Comparison of ENCODE assay signal across 19 cellular contexts in genomic region chr7:57417736-57418135, GRCh38. TPM values are rescaled to one million over a fixed set of nuclear protein-coding genes. Genes with fewer than 3 reads are reported as not detected.
DNase-seq lines count a peak whose midpoint lies in the region; ATAC-seq and TF ChIP-seq lines count a peak whose summit lies in the region.
"Had no signal": no experiment of that assay in that cellular context is flagged by ENCODE, and none has a peak within 500 bp of the region (broad histone marks: within the 10 kb centered on the region; RNA-seq: fewer than 3 reads in every experiment).

No MANE protein-coding gene starts in this region.

- no peaks in the 10 kb centered on the region for H4K20me1 ChIP-seq in mammary epithelial cell (ENCODE audit: insufficient read depth, low read length)
- H4K20me1 ChIP-seq: BLaER1 had no signal

- no peak overlapping the region for H2AFZ ChIP-seq in mammary epithelial cell (ENCODE audit: low read depth, low read length)
- H2AFZ ChIP-seq: GM23338 had no signal

- H3K27ac ChIP-seq in mammary epithelial cell (ENCODE audit: insufficient read depth, low read depth, low read length) (no peak overlapping the region), spleen (no peak overlapping the region), upper lobe of right lung (no peak overlapping the region)
- H3K27ac ChIP-seq: 22Rv1, BLaER1 had no signal

- BruUV-seq in mammary epithelial cell (replicated peaks; lab: Mats Ljungman, UMichigan) = no TSS peak

- DNase-seq in T47D (ENCODE audit: low read depth in 1 of 2, low spot score in 1 of 2) = peak; percentile 35 to 68
- DNase-seq in mammary epithelial cell = no peak
- DNase-seq in RPMI8226 = peak; percentile 45
- DNase-seq in left lobe of liver (ENCODE audit: low spot score) = no peak
- peak; percentile 43 for DNase-seq in spleen
- DNase-seq in GM20000 (ENCODE audit: low spot score) = no peak
- no peak for DNase-seq in NCI-H510A (lab: John Stamatoyannopoulos, UW)
- no peak for DNase-seq in upper lobe of right lung
- DNase-seq: AML-193; CD4-positive, CD25-positive, alpha-beta regulatory T cell; DMS53; GF-D8; H7 had no signal

- TF ChIP-seq POLR2A in spleen (IDR thresholded peaks at IDR 0.05) = no peak

- H3K9me3 ChIP-seq in mammary epithelial cell (replicated peaks; ENCODE audit: insufficient read depth, low read length) (peaks cover 34% of the 10 kb centered on the region), spleen (peaks cover 0 to 65% (median 42%) of the 10 kb centered on the region in 8 donors), upper lobe of right lung (no peaks in the 10 kb centered on the region)

- H3K4me1 ChIP-seq in mammary epithelial cell (ENCODE audit: insufficient read depth, low read length) (no peaks in the 10 kb centered on the region), spleen (no peaks in the 10 kb centered on the region), upper lobe of right lung (no peaks in the 10 kb centered on the region)
- H3K4me1 ChIP-seq: BLaER1 had no signal

- CTCF ChIA-PET in mammary epithelial cell (lab: Charles Lee; ENCODE audit: low non-redundant PET) = no interaction called here

- no peak overlapping the region for H3K9ac ChIP-seq in mammary epithelial cell (ENCODE audit: insufficient read depth, low read length)
- H3K9ac ChIP-seq: BLaER1 had no signal

- WGBS in mammary epithelial cell (ENCODE audit: low coverage, missing lambda C conversion rate) = 35% methylated on average over 3 of the region's 3 CpGs
- 49 to 51% (median 50%) methylated on average over 3 of the region's 3 CpGs; no CpG with 5 or more reads in 1 of the 5 donors for WGBS in spleen, 5 donors

- dilution Hi-C loops in mammary epithelial cell (cut with HindIII; ENCODE audit: low sequenced_read_pairs) = no loop called here

- H3K27me3 ChIP-seq in mammary epithelial cell (ENCODE audit: insufficient read depth, low read length) (no peaks in the 10 kb centered on the region), spleen (replicated peaks in 1 of 7) (no peaks in the 10 kb centered on the region), upper lobe of right lung (no peaks in the 10 kb centered on the region)
- H3K27me3 ChIP-seq: BLaER1 had no signal

- no peaks in the 10 kb centered on the region for H3K36me3 ChIP-seq in mammary epithelial cell (ENCODE audit: insufficient read depth, low read length)
- no peaks in the 10 kb centered on the region for H3K36me3 ChIP-seq in spleen
- no peaks in the 10 kb centered on the region for H3K36me3 ChIP-seq in upper lobe of right lung
- H3K36me3 ChIP-seq: BLaER1 had no signal

- TF ChIP-seq CTCF in mammary epithelial cell (conservative IDR thresholded peaks at IDR 0.05 in 1 of 2, IDR thresholded peaks at IDR 0.05 in 1 of 2; ENCODE audit: extremely low read depth in 1 of 2, insufficient read depth in 1 of 2, low read depth in 1 of 2, low read length in 2 of 2) = no peak
- no peak for TF ChIP-seq CTCF in spleen (IDR thresholded peaks at IDR 0.05 in 8 of 11, conservative IDR thresholded peaks at IDR 0.05 in 3 of 11)
- no peak for TF ChIP-seq CTCF in GM20000 (IDR thresholded peaks at IDR 0.05; ENCODE audit: extremely low read depth, missing control alignments)
- TF ChIP-seq CTCF in upper lobe of right lung (IDR thresholded peaks at IDR 0.05) = no peak

- ATAC-seq in left lobe of liver (peak; percentile 31), upper lobe of right lung (no peak)
- ATAC-seq: GM23338 had no signal

- H3K4me3 ChIP-seq in mammary epithelial cell (replicated peaks in 1 of 3; ENCODE audit: insufficient read depth in 1 of 3, low read depth in 2 of 3, low read length in 3 of 3) = no peak overlapping the region
- no peak overlapping the region for H3K4me3 ChIP-seq in spleen
- H3K4me3 ChIP-seq in upper lobe of right lung = no peak overlapping the region
- H3K4me3 ChIP-seq: BLaER1, GM23338 had no signal

- no peaks in the 10 kb centered on the region for H3K79me2 ChIP-seq in mammary epithelial cell (ENCODE audit: insufficient read depth, low read length)

- in situ Hi-C loops in T47D (cut with HindIII; ENCODE audit: low pct_unique_long_range_greater_than_20kb, low sequenced_read_pairs) (no loop called here), mammary epithelial cell (cut with MboI; ENCODE audit: low sequenced_read_pairs in 2 of 2) (no loop called here)

- H3K4me2 ChIP-seq in mammary epithelial cell (ENCODE audit: insufficient read depth, low read depth, low read length) = no peak overlapping the region
- H3K4me2 ChIP-seq: BLaER1, GM23338 had no signal

- intact Hi-C loops in mammary epithelial cell (cut with micrococcal nuclease) (no loop called here), spleen (cut with DNase I; ENCODE audit: low total_unique reads) (no loop called here), upper lobe of right lung (cut with DNase I) (no loop called here)

RNA-seq across cellular contexts. Expression of gene ZNF716, which starts 32.2 kb away (rescaled TPM):
- total RNA-seq in mammary epithelial cell (not detected), left lobe of liver (not detected), spleen (not detected), upper lobe of right lung (not detected)
- polyA plus RNA-seq in mammary epithelial cell (not detected), spleen (not detected)
- not detected for polyA minus RNA-seq in mammary epithelial cell
- total RNA-seq: A673; CD4-positive, CD25-positive, alpha-beta regulatory T cell; GM23338; H7; HT-29 had no signal
- polyA plus RNA-seq: CD4-positive, CD25-positive, alpha-beta regulatory T cell; GM23338; IgD-negative memory B cell had no signal

Comparison
In these comparisons a context has a peak if more than half of its experiments do, and no peak if none do; other contexts are left out.
1. DNase-seq: peak in T47D (2 of 2), RPMI8226 (single experiment) and spleen (single experiment); none in mammary epithelial cell (single experiment), left lobe of liver (single experiment), GM20000 (single experiment), NCI-H510A (single experiment) and upper lobe of right lung (single experiment).